In genomic region chr14:60204104-60204842, GRCh38 we compare ENCODE assay signal across 10 cellular contexts.
DNase-seq lines count a peak whose midpoint lies in the region; ATAC-seq and TF ChIP-seq lines count a peak whose summit lies in the region.
"Had no signal": no experiment of that assay in that cellular context is flagged by ENCODE, and none has a peak within 500 bp of the region (broad histone marks: within the 10 kb centered on the region; RNA-seq: fewer than 3 reads in every experiment).

No MANE protein-coding gene starts in this region.

- peaks cover 18% of the 10 kb centered on the region for H3K4me1 ChIP-seq in iPS-18a (ENCODE audit: control insufficient read depth, low read depth, low read length)

- H3K27me3 ChIP-seq in iPS-18a (ENCODE audit: control insufficient read depth, insufficient read depth, low read length) = no peaks in the 10 kb centered on the region

- TF ChIP-seq CTCF in GM20000 (IDR thresholded peaks at IDR 0.05; ENCODE audit: extremely low read depth, missing control alignments) = no peak
- no peak for TF ChIP-seq CTCF in foreskin fibroblast (IDR thresholded peaks at IDR 0.05; ENCODE audit: low read depth, low read length)

- H3K4me3 ChIP-seq in iPS-18a (ENCODE audit: low read length) (peak overlapping the region; percentile 29), foreskin fibroblast (ENCODE audit: low read depth in 1 of 2, low read length in 2 of 2) (no peak overlapping the region)

- no peaks in the 10 kb centered on the region for H3K9me3 ChIP-seq in iPS-18a (ENCODE audit: control insufficient read depth, low read depth, low read length)

- ATAC-seq in GM18873 (IDR thresholded peaks at IDR 0.05; ENCODE audit: low FRiP score, unreplicated experiment) (peak; percentile 84), GM21825 (IDR thresholded peaks at IDR 0.05; ENCODE audit: unreplicated experiment) (peak; percentile 69), HG03571 (IDR thresholded peaks at IDR 0.05; ENCODE audit: unreplicated experiment) (peak; percentile 67)

- no peak overlapping the region for H3K27ac ChIP-seq in iPS-18a (ENCODE audit: low read length)

- H3K36me3 ChIP-seq in iPS-18a (ENCODE audit: control insufficient read depth, low read depth, low read length) = no peaks in the 10 kb centered on the region

- H3K9ac ChIP-seq in iPS-18a (ENCODE audit: low read length) = no peak overlapping the region

- no peak for DNase-seq in activated CD8-positive, alpha-beta memory T cell treated with anti-CD3 and anti-CD28 coated beads, Interleukin-2, amount 50 U/mL, for 48 hours
- no peak for DNase-seq in medulla oblongata (ENCODE audit: extremely low spot score)
- no peak for DNase-seq in GM20000 (ENCODE audit: low spot score)
- DNase-seq in foreskin fibroblast = no peak
- DNase-seq: GF-D8, NCI-H524 had no signal
